1 cellular context compared by ENCODE assay signal in the genomic region with DNA sequence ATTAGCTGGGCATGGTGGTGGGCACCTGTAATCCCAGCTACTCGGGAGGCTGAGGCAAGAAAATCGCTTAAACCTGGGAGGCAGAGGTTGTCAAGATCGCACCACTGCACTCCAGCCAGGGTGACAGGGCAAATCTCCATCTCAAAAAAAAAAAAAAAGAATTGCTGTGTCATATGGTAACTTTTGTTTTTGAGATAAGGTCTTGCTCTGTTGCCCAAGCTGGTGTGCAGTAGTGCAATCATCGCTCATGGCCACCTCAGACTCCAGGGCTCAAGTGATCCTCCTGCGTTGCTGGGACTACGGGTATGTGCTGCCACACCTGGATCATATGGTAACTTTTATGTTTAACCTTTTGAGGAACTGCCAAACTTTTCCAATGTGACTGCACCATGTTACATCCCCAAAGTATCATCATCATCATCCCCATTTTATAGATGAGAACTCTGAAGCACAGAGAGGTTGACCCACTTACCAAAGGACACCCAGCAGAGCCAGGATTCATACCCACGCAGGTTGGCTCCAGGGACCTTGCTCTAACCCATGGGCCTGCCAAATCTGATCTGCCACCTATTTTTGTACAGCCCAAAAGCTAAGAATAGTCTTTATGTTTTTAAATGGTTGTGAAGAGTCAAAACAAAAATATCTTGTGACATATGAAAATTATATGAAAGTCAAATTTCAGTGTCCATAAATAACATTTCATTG.
TF ChIP-seq lines count a peak whose summit lies in the region.

No MANE protein-coding gene starts in this region.

TF ChIP-seq in IMR-90, 13 proteins besides CTCF, POLR2A, EP300 and RAD21:
- no peak for TF ChIP-seq RCOR1 (IDR thresholded peaks at IDR 0.05; ENCODE audit: insufficient replicate concordance, low read length)
- TF ChIP-seq, protein P1, sequence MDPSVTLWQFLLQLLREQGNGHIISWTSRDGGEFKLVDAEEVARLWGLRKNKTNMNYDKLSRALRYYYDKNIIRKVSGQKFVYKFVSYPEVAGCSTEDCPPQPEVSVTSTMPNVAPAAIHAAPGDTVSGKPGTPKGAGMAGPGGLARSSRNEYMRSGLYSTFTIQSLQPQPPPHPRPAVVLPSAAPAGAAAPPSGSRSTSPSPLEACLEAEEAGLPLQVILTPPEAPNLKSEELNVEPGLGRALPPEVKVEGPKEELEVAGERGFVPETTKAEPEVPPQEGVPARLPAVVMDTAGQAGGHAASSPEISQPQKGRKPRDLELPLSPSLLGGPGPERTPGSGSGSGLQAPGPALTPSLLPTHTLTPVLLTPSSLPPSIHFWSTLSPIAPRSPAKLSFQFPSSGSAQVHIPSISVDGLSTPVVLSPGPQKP (IDR thresholded peaks at IDR 0.05; ENCODE audit: borderline replicate concordance, low read depth, low read length), result no peak
- no peak for TF ChIP-seq RFX5 (IDR thresholded peaks at IDR 0.05; ENCODE audit: low read depth, low read length)
- peak; percentile 42; the same call in 1 of the 2 replicates for TF ChIP-seq NFE2L2 (IDR thresholded peaks at IDR 0.05; ENCODE audit: low read depth, low read length)
- TF ChIP-seq CHD1 (IDR thresholded peaks at IDR 0.05; ENCODE audit: low read depth, low read length), result no peak
- TF ChIP-seq, protein P2, sequence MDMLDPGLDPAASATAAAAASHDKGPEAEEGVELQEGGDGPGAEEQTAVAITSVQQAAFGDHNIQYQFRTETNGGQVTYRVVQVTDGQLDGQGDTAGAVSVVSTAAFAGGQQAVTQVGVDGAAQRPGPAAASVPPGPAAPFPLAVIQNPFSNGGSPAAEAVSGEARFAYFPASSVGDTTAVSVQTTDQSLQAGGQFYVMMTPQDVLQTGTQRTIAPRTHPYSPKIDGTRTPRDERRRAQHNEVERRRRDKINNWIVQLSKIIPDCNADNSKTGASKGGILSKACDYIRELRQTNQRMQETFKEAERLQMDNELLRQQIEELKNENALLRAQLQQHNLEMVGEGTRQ (IDR thresholded peaks at IDR 0.05; ENCODE audit: low read depth, low read length), result no peak
- TF ChIP-seq MAFK (IDR thresholded peaks at IDR 0.05; ENCODE audit: low read depth, low read length), result no peak
- 0 out of 2 replicates have a peak, but pooled peaks have one; percentile 6 for TF ChIP-seq CEBPB (IDR thresholded peaks at IDR 0.05; ENCODE audit: low read depth, low read length)
- no peak for TF ChIP-seq MAZ (IDR thresholded peaks at IDR 0.05; ENCODE audit: borderline replicate concordance, low read depth, low read length)
- TF ChIP-seq FOS (IDR thresholded peaks at IDR 0.05; ENCODE audit: low read depth, low read length), result no peak
- TF ChIP-seq BHLHE40 (IDR thresholded peaks at IDR 0.05; ENCODE audit: low read depth, low read length), result no peak
